1 cellular context compared by ENCODE assay signal in genomic region chr1:245304698-245305097, GRCh38.
TF ChIP-seq lines count a peak whose summit lies in the region.

No MANE protein-coding gene starts in this region.

TF ChIP-seq in H1, 55 proteins besides CTCF, POLR2A, EP300 and RAD21 (continued from another document):
- TF ChIP-seq E2F6 (IDR thresholded peaks at IDR 0.05) (no peak), RNF2 (IDR thresholded peaks at IDR 0.05; ENCODE audit: borderline replicate concordance, low read depth, low read length, missing control alignments, poor library complexity, severe bottlenecking) (no peak), BRCA1 (IDR thresholded peaks at IDR 0.05; ENCODE audit: low read depth, low read length) (no peak), TAF7 (optimal IDR thresholded peaks at IDR 0.05; ENCODE audit: borderline replicate concordance, low read depth, low read length) (no peak), MAFK (IDR thresholded peaks at IDR 0.05; ENCODE audit: low read depth, low read length) (no peak), USF2 (IDR thresholded peaks at IDR 0.05; ENCODE audit: low read length) (no peak), SP4 (IDR thresholded peaks at IDR 0.05; ENCODE audit: low read length) (no peak), KDM4A (IDR thresholded peaks at IDR 0.05; ENCODE audit: low read depth, low read length, severe bottlenecking) (no peak)
